ENCODE assay signal across 20 cellular contexts in the genomic region with DNA sequence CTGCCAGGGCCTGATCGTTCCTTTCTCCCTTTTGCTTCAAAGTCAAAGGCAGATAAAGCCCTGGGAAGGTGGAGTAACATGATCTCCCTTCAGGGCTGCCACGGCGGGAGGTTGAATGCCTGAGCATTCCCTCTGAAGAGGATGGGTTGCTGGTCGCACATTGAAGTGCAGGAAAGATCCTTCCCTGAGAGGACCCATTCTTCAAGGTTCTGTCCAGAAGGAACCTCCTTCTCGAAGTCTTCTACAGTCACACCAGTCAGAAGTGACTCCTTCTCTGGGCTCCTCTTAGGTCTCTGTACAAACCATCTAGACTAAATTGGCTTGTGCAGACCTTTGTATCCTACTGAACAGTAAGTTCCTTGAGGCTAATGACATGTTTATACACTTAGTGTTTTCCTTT.
"Had no signal": no experiment of that assay in that cellular context is flagged by ENCODE, and none has a peak within 500 bp of the region (broad histone marks: within the 10 kb centered on the region; RNA-seq: fewer than 3 reads in every experiment).

No MANE protein-coding gene starts in this region.

- H3K9me3 ChIP-seq: body of pancreas, esophagus squamous epithelium, upper lobe of right lung had no signal

- H3K27me3 ChIP-seq: body of pancreas, esophagus squamous epithelium, left lung, upper lobe of right lung had no signal

- H3K36me3 Mint-ChIP-seq: activated CD8-positive, alpha-beta memory T cell treated with anti-CD3 and anti-CD28 coated beads, Interleukin-2, amount 10 ng/mL, durations not matched to agents 7 days and 5 days; activated naive CD8-positive, alpha-beta T cell treated with anti-CD3 and anti-CD28 coated beads, Interleukin-2, amount 10 ng/mL, durations not matched to agents 7 days and 5 days had no signal

- H3K4me1 ChIP-seq: body of pancreas, esophagus squamous epithelium, left lung, upper lobe of right lung had no signal

- H3K27me3 Mint-ChIP-seq: activated B cell treated with CpG ODN at 0.5 μM for 24 hours; activated CD4-positive, alpha-beta memory T cell treated with anti-CD3 and anti-CD28 coated beads, Interleukin-2, amount 10 ng/mL, durations not matched to agents 7 days and 5 days; activated CD8-positive, alpha-beta memory T cell treated with anti-CD3 and anti-CD28 coated beads, Interleukin-2, amount 10 ng/mL, durations not matched to agents 7 days and 5 days; activated naive CD8-positive, alpha-beta T cell treated with anti-CD3 and anti-CD28 coated beads, Interleukin-2, amount 10 ng/mL, durations not matched to agents 7 days and 5 days; progenitor cell of endocrine pancreas had no signal

- H3K4me1 Mint-ChIP-seq: activated B cell treated with CpG ODN at 0.5 μM for 24 hours; activated CD4-positive, alpha-beta memory T cell treated with anti-CD3 and anti-CD28 coated beads, Interleukin-2, amount 10 ng/mL, durations not matched to agents 7 days and 5 days; activated CD8-positive, alpha-beta memory T cell treated with anti-CD3 and anti-CD28 coated beads, Interleukin-2, amount 10 ng/mL, durations not matched to agents 7 days and 5 days; activated naive CD8-positive, alpha-beta T cell treated with anti-CD3 and anti-CD28 coated beads, Interleukin-2, amount 10 ng/mL, durations not matched to agents 7 days and 5 days; neural crest cell had no signal

- DNase-seq: activated B cell treated with CpG ODN at 0.5 μM for 24 hours; activated CD4-positive, alpha-beta memory T cell treated with anti-CD3 and anti-CD28 coated beads, Interleukin-2, amount 10 ng/mL, durations not matched to agents 7 days and 5 days; activated CD4-positive, alpha-beta T cell treated with anti-CD3 and anti-CD28 coated beads for 4 hours; activated CD8-positive, alpha-beta memory T cell treated with anti-CD3 and anti-CD28 coated beads, Interleukin-2, amount 10 ng/mL, durations not matched to agents 7 days and 5 days; activated naive CD4-positive, alpha-beta T cell; activated naive CD8-positive, alpha-beta T cell treated with anti-CD3 and anti-CD28 coated beads, Interleukin-2, amount 10 ng/mL, durations not matched to agents 7 days and 5 days; dermis blood vessel endothelial cell; effector memory CD4-positive, alpha-beta T cell; esophagus squamous epithelium; kidney; left lung; stimulated activated CD4-positive, alpha-beta T cell treated with anti-CD3 and anti-CD28 coated beads, Interleukin-12 subunit alpha, Interleukin-12 subunit beta, amount 100 ng/mL, for 4 hours; stimulated activated CD4-positive, alpha-beta T cell treated with anti-CD3 and anti-CD28 coated beads, Interleukin-1b, Interleukin-23, amount 100 ng/mL, for 48 hours; stimulated activated CD8-positive, alpha-beta memory T cell treated with anti-CD3 and anti-CD28 coated beads, Interleukin-4, amount 100 ng/mL, for 48 hours; stimulated activated naive CD4-positive, alpha-beta T cell; upper lobe of right lung had no signal

- ATAC-seq: activated CD8-positive, alpha-beta memory T cell treated with anti-CD3 and anti-CD28 coated beads, Interleukin-2, amount 10 ng/mL, durations not matched to agents 7 days and 5 days; body of pancreas; left lung; upper lobe of right lung had no signal

- H3K27ac Mint-ChIP-seq: activated B cell treated with CpG ODN at 0.5 μM for 24 hours; activated CD4-positive, alpha-beta memory T cell treated with anti-CD3 and anti-CD28 coated beads, Interleukin-2, amount 10 ng/mL, durations not matched to agents 7 days and 5 days; activated CD8-positive, alpha-beta memory T cell treated with anti-CD3 and anti-CD28 coated beads, Interleukin-2, amount 10 ng/mL, durations not matched to agents 7 days and 5 days; activated naive CD8-positive, alpha-beta T cell treated with anti-CD3 and anti-CD28 coated beads, Interleukin-2, amount 10 ng/mL, durations not matched to agents 7 days and 5 days; progenitor cell of endocrine pancreas; T-helper 2 cell treated with Interferon-gamma antibody and Interleukin-4, amounts not matched to agents 5 μg/mL and 100 μg/mL, for 36 hours had no signal

- H3K4me3 Mint-ChIP-seq: activated B cell treated with CpG ODN at 0.5 μM for 24 hours; activated CD4-positive, alpha-beta memory T cell treated with anti-CD3 and anti-CD28 coated beads, Interleukin-2, amount 10 ng/mL, durations not matched to agents 7 days and 5 days; activated CD8-positive, alpha-beta memory T cell treated with anti-CD3 and anti-CD28 coated beads, Interleukin-2, amount 10 ng/mL, durations not matched to agents 7 days and 5 days; activated naive CD8-positive, alpha-beta T cell treated with anti-CD3 and anti-CD28 coated beads, Interleukin-2, amount 10 ng/mL, durations not matched to agents 7 days and 5 days; neural crest cell; T-helper 2 cell treated with Interferon-gamma antibody and Interleukin-4, amounts not matched to agents 5 μg/mL and 100 μg/mL, for 36 hours had no signal

- H3K27ac ChIP-seq: body of pancreas, esophagus squamous epithelium, left lung, upper lobe of right lung had no signal

- H3K9me3 Mint-ChIP-seq: activated B cell treated with CpG ODN at 0.5 μM for 24 hours; activated CD4-positive, alpha-beta memory T cell treated with anti-CD3 and anti-CD28 coated beads, Interleukin-2, amount 10 ng/mL, durations not matched to agents 7 days and 5 days; activated naive CD8-positive, alpha-beta T cell treated with anti-CD3 and anti-CD28 coated beads, Interleukin-2, amount 10 ng/mL, durations not matched to agents 7 days and 5 days; T-helper 2 cell treated with Interferon-gamma antibody and Interleukin-4, amounts not matched to agents 5 μg/mL and 100 μg/mL, for 36 hours had no signal

- H3K36me3 ChIP-seq: esophagus squamous epithelium, left lung, upper lobe of right lung had no signal

- H3K4me3 ChIP-seq: body of pancreas, esophagus squamous epithelium, left lung, upper lobe of right lung had no signal
